ENCODE assay signal across 7 cellular contexts in the genomic region with DNA sequence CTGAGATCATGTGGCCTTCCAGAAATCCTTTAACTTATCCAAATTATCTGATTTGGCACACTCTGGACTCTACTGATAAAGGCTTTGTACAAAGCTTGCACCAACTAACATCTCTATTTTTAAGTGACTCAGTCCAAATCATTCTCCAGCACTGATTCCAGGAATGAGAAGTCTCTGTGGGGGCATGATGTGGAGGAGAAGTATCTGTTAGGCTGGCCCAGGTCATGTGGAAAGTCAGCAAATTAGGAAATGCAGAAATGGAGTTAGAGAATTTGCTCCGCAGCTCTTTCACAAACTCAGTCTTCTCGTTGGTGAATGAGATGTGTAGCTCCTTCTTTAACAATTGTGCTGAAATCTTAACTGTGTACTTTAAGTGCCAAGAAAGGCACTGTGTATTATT.
"Had no signal": no experiment of that assay in that cellular context is flagged by ENCODE, and none has a peak within 500 bp of the region (broad histone marks: within the 10 kb centered on the region; RNA-seq: fewer than 3 reads in every experiment).

No MANE protein-coding gene starts in this region.

- H2AFZ ChIP-seq: GM23338 had no signal

- FAIRE-seq: H1, H54, HepG2 had no signal

- H3K4me2 ChIP-seq: GM23338 had no signal

- DNase-seq: H9, HCEC 1CT, KG1 had no signal

- ATAC-seq: GM23338, HepG2 had no signal

- H3K4me3 ChIP-seq: GM23338 had no signal
